In genomic region chr9:35932732-35933131, GRCh38 we compare ENCODE assay signal across 1 cellular context.
TF ChIP-seq lines count a peak whose summit lies in the region.

No MANE protein-coding gene starts in this region.

TF ChIP-seq in GM12878, 131 proteins besides CTCF, POLR2A, EP300 and RAD21:
- TF ChIP-seq, protein P1, sequence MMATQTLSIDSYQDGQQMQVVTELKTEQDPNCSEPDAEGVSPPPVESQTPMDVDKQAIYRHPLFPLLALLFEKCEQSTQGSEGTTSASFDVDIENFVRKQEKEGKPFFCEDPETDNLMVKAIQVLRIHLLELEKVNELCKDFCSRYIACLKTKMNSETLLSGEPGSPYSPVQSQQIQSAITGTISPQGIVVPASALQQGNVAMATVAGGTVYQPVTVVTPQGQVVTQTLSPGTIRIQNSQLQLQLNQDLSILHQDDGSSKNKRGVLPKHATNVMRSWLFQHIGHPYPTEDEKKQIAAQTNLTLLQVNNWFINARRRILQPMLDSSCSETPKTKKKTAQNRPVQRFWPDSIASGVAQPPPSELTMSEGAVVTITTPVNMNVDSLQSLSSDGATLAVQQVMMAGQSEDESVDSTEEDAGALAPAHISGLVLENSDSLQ (IDR thresholded peaks at IDR 0.05) = no peak
- TF ChIP-seq SMC3 (IDR thresholded peaks at IDR 0.05; ENCODE audit: borderline replicate concordance, low read length) (no peak), NBN (IDR thresholded peaks at IDR 0.05) (no peak), ATF7 (IDR thresholded peaks at IDR 0.05; ENCODE audit: low read depth) (no peak), MYC (IDR thresholded peaks at IDR 0.05; ENCODE audit: insufficient read depth, insufficient read length, insufficient replicate concordance, low read length, severe bottlenecking) (no peak)
